2 cellular contexts compared by ENCODE assay signal in genomic region chr12:108139454-108139853, GRCh38.
A peak's percentile ranks its signal among the peaks of the same experiment; 100 is the strongest.
TF ChIP-seq lines count a peak whose summit lies in the region.

No MANE protein-coding gene starts in this region.

TF ChIP-seq in IMR-90, 13 proteins besides CTCF, POLR2A, EP300 and RAD21:
- no peak for TF ChIP-seq CEBPB (IDR thresholded peaks at IDR 0.05; ENCODE audit: low read depth, low read length)
- no peak for TF ChIP-seq RFX5 (IDR thresholded peaks at IDR 0.05; ENCODE audit: low read depth, low read length)
- no peak for TF ChIP-seq RCOR1 (IDR thresholded peaks at IDR 0.05; ENCODE audit: insufficient replicate concordance, low read length)
- TF ChIP-seq SMC3 (IDR thresholded peaks at IDR 0.05; ENCODE audit: low read depth, low read length) = no peak
- TF ChIP-seq ELK1 (IDR thresholded peaks at IDR 0.05; ENCODE audit: borderline replicate concordance, low read depth, low read length) = no peak
- TF ChIP-seq MAZ (IDR thresholded peaks at IDR 0.05; ENCODE audit: borderline replicate concordance, low read depth, low read length) = no peak
- no peak for TF ChIP-seq USF2 (IDR thresholded peaks at IDR 0.05; ENCODE audit: low read depth, low read length)
- no peak for TF ChIP-seq CHD1 (IDR thresholded peaks at IDR 0.05; ENCODE audit: low read depth, low read length)
- TF ChIP-seq MAFK (IDR thresholded peaks at IDR 0.05; ENCODE audit: low read depth, low read length) = no peak
- TF ChIP-seq BHLHE40 (IDR thresholded peaks at IDR 0.05; ENCODE audit: low read depth, low read length) = no peak
- TF ChIP-seq FOS (IDR thresholded peaks at IDR 0.05; ENCODE audit: low read depth, low read length) = no peak
- no peak for TF ChIP-seq NFE2L2 (IDR thresholded peaks at IDR 0.05; ENCODE audit: low read depth, low read length)
- no peak for TF ChIP-seq MXI1 (IDR thresholded peaks at IDR 0.05; ENCODE audit: borderline replicate concordance, low read depth, low read length)

TF ChIP-seq in K562, 482 proteins besides CTCF, POLR2A, EP300 and RAD21:
- TF ChIP-seq PHB2 (IDR thresholded peaks at IDR 0.05; ENCODE audit: low read depth) = no peak
- TF ChIP-seq RBM25 (IDR thresholded peaks at IDR 0.05; ENCODE audit: low read depth, low read length, severe bottlenecking) = peak; percentile 74
- TF ChIP-seq BCOR (IDR thresholded peaks at IDR 0.05) = peak; percentile 74; the same call in 1 of the 2 replicates
- TF ChIP-seq CHD4 (IDR thresholded peaks at IDR 0.05; ENCODE audit: insufficient read depth, insufficient replicate concordance, low read depth, low read length, poor library complexity, severe bottlenecking) = peak; percentile 50
